Comparison of ENCODE assay signal across 8 cellular contexts in the genomic region with DNA sequence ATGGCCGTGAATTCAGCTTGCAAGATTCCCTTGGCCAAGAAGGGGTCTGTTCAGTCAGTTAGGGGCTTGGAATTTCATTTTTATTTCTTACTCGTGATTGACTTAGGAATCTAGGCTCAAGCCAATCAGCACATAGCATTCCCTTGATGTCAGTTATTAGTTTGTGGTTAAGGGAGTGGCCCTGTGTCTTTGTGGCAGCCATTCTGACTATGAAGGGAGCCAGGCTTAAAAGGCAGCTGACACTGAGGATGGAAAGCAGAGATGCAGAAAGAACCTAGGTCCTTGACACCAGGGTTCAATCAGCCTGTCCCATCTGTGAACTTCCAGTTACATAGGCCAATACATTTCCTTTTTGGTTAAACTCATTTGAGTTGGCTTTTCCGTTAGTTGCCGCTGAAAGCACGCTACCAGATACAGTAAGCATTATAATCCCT. TPM values are rescaled to one million over a fixed set of nuclear protein-coding genes. Genes with fewer than 3 reads are reported as not detected.
DNase-seq lines count a peak whose midpoint lies in the region; ATAC-seq and TF ChIP-seq lines count a peak whose summit lies in the region.

No MANE protein-coding gene starts in this region.

- H2BK12ac ChIP-seq in trophoblast cell (ENCODE audit: low read length) = no peak overlapping the region

- H3K79me2 ChIP-seq in trophoblast cell (ENCODE audit: control insufficient read depth, insufficient read depth, low read length, poor library complexity) = no peaks in the 10 kb centered on the region

- no peak overlapping the region for H3K4ac ChIP-seq in trophoblast cell (ENCODE audit: low read depth, low read length)

- no peak overlapping the region for H2BK120ac ChIP-seq in trophoblast cell (ENCODE audit: insufficient read depth, low read length, poor library complexity)

- no peaks in the 10 kb centered on the region for H3K79me1 ChIP-seq in trophoblast cell (ENCODE audit: low read length)

- peaks cover 8 to 14% of the 10 kb centered on the region in 2 experiments for H3K4me1 ChIP-seq in trophoblast cell (ENCODE audit: control insufficient read depth in 1 of 2, insufficient read depth in 2 of 2, low read length in 2 of 2)

- H3K4me3 ChIP-seq in cardiac fibroblast (replicated peaks in 1 of 2; ENCODE audit: low read depth in 2 of 2, low read length in 2 of 2) = no peak overlapping the region
- no peak overlapping the region for H3K4me3 ChIP-seq in trophoblast cell (ENCODE audit: low read depth, low read length)

- no peak overlapping the region for H3K23ac ChIP-seq in trophoblast cell (ENCODE audit: low read length)

- H3K27me3 ChIP-seq in trophoblast cell (ENCODE audit: insufficient read depth, low read length) = no peaks in the 10 kb centered on the region

- DNase-seq in GM03348 (ENCODE audit: low spot score) = peak; percentile 65
- DNase-seq in NCI-H226 = peak; percentile 52
- peak; percentile 47 to 54 for DNase-seq in cardiac fibroblast (ENCODE audit: low read depth in 2 of 2)
- peak in 1 of 2 donors; percentile 27 for DNase-seq in trophoblast cell
- DNase-seq in NCI-H1417 treated with DMSO at 0.1 percent for 48 hours (lab: John Stamatoyannopoulos, UW) = no peak

- H4K12ac ChIP-seq in trophoblast cell (ENCODE audit: low read depth, low read length) = no peak overlapping the region

- ATAC-seq in HG03378 (IDR thresholded peaks at IDR 0.05; ENCODE audit: unreplicated experiment) = no peak
- ATAC-seq in GM18520 (IDR thresholded peaks at IDR 0.05; ENCODE audit: unreplicated experiment) = no peak
- no peak for ATAC-seq in HG03460 (IDR thresholded peaks at IDR 0.05; ENCODE audit: unreplicated experiment)

- no peak overlapping the region for H3K14ac ChIP-seq in trophoblast cell (ENCODE audit: low read length)

- H4K91ac ChIP-seq in trophoblast cell (ENCODE audit: low read depth, low read length) = no peak overlapping the region

- no peak overlapping the region for H4K8ac ChIP-seq in trophoblast cell (ENCODE audit: low read depth, low read length)

- TF ChIP-seq CTCF in cardiac fibroblast (IDR thresholded peaks at IDR 0.05; ENCODE audit: low read depth, low read length) = no peak

- H3K9me3 ChIP-seq in trophoblast cell (ENCODE audit: insufficient read depth, low read depth, low read length) = peaks cover 4% of the 10 kb centered on the region

- H3K27ac ChIP-seq in trophoblast cell (ENCODE audit: low read depth, low read length) = peak overlapping the region; percentile 65

- no peak overlapping the region for H2AK5ac ChIP-seq in trophoblast cell (ENCODE audit: low read length)

- H2AFZ ChIP-seq in trophoblast cell (ENCODE audit: insufficient read depth, low read length, poor library complexity) = no peak overlapping the region

- no peak overlapping the region for H2BK5ac ChIP-seq in trophoblast cell (ENCODE audit: low read depth, low read length, poor library complexity)

- WGBS in trophoblast cell (ENCODE audit: extremely low coverage, insufficient coverage, insufficient read length) = no CpG with 5 or more reads among the region's 5 CpGs

- no peak overlapping the region for H3K9ac ChIP-seq in trophoblast cell (ENCODE audit: low read length)

- H3K36me3 ChIP-seq in trophoblast cell (ENCODE audit: control insufficient read depth in 1 of 2, insufficient read depth in 2 of 2, low read length in 2 of 2) = no peaks in the 10 kb centered on the region

- H3K4me2 ChIP-seq in trophoblast cell (ENCODE audit: low read length) = peak overlapping the region; percentile 54

- no peak overlapping the region for H3K18ac ChIP-seq in trophoblast cell (ENCODE audit: low read length)

RNA-seq across cellular contexts. Expression of a gene that starts 48.1 kb away (rescaled TPM):
- polyA plus RNA-seq in trophoblast cell (2013) = 23.3 and 24.2 TPM in 2 replicates

RNA-seq across cellular contexts. Expression of a gene that starts 54.6 kb away (rescaled TPM):
- 37.3 TPM in 2 replicates for polyA plus RNA-seq in trophoblast cell (2013)
